Comparison of ENCODE assay signal across 10 cellular contexts in the genomic region with DNA sequence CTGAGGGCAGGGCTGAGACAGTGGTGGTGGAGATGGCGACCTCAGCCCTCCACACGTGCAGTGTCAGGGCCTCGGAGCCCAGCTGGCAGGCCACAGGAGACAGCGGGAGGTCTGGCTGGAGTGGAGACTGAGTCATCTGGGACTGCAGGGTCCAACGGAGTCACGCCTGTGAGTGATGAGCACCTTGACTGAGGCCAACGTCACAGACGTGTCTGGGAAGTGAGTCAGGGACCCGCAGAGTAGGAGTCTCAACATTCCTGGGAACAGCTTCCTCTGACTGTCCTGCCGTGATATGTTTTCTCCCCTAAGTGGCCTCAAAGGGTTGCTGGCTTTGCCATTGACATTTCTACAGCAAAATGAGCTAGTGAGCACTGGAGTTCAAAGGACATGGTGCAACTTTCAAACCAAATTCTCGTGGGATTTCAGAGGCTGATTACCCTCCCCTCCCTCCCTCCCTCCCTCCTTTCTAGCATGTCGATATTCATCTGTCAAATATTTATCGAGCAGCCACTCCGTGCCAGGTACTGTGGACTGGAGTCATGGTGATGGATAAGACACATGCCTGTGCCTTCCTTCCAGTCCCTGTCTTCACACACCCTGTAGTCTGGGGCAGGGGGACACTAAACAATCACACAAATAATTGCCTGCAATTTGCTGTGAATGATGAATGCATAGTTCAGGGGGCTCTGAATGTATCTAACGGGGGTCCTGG. TPM values are rescaled to one million over a fixed set of nuclear protein-coding genes. Genes with fewer than 3 reads are reported as not detected.
DNase-seq lines count a peak whose midpoint lies in the region; ATAC-seq, FAIRE-seq and TF ChIP-seq lines count a peak whose summit lies in the region.
"Had no signal": no experiment of that assay in that cellular context is flagged by ENCODE, and none has a peak within 500 bp of the region (broad histone marks: within the 10 kb centered on the region; RNA-seq: fewer than 3 reads in every experiment).

No MANE protein-coding gene starts in this region.

- peak overlapping the region; percentile 61 for H3K27ac Mint-ChIP-seq in Calu3 (ENCODE audit: unreplicated experiment)
- H3K27ac Mint-ChIP-seq: activated naive CD8-positive, alpha-beta T cell treated with anti-CD3 and anti-CD28 coated beads for 36 hours had no signal

- WGBS in pancreas, 2 donors = 53 to 56% methylated on average over 15 of the region's 15 CpGs

- peak in 3 of 4 donors; percentile 63 to 75 (median 66) for ATAC-seq in pancreas

- peaks cover 10% of the 10 kb centered on the region for H3K27me3 Mint-ChIP-seq in Calu3 (ENCODE audit: unreplicated experiment)

- CTCF ChIA-PET in Calu3 (lab: Charles Lee) = interaction anchor here (0.6 to 1.8 kb wide), 6 partner anchors 13 to 119 kb away, joined by 3 to 5 read pairs (median 3); no protein-coding TSS in a partner anchor

- TF ChIP-seq CTCF in Calu3 (IDR thresholded peaks at IDR 0.05; ENCODE audit: unreplicated experiment) = no peak
- TF ChIP-seq CTCF in epithelial cell of proximal tubule (conservative IDR thresholded peaks at IDR 0.05; ENCODE audit: low read depth, low read length) = no peak
- no peak for TF ChIP-seq CTCF in pancreas (IDR thresholded peaks at IDR 0.05)

- H3K9me3 ChIP-seq in pancreas = no peaks in the 10 kb centered on the region

- peaks cover 10% of the 10 kb centered on the region for H3K36me3 Mint-ChIP-seq in Calu3 (ENCODE audit: insufficient read depth, unreplicated experiment)
- H3K36me3 Mint-ChIP-seq: activated naive CD8-positive, alpha-beta T cell treated with anti-CD3 and anti-CD28 coated beads for 36 hours had no signal

- peak overlapping the region; percentile 42 for H3K4me3 Mint-ChIP-seq in Calu3 (ENCODE audit: low read depth, unreplicated experiment)
- H3K4me3 Mint-ChIP-seq: activated naive CD8-positive, alpha-beta T cell treated with anti-CD3 and anti-CD28 coated beads for 36 hours had no signal

- H3K4me3 ChIP-seq in epithelial cell of proximal tubule (ENCODE audit: low read depth, low read length) = no peak overlapping the region
- no peak overlapping the region for H3K4me3 ChIP-seq in pancreas

- no peak overlapping the region for H3K27ac ChIP-seq in pancreas

- H3K9me3 Mint-ChIP-seq in Calu3 (ENCODE audit: low read depth, unreplicated experiment) = no peaks in the 10 kb centered on the region
- H3K9me3 Mint-ChIP-seq: activated naive CD8-positive, alpha-beta T cell treated with anti-CD3 and anti-CD28 coated beads for 36 hours had no signal

- no TSS peak for BruUV-seq in Calu3 (replicated peaks; lab: Mats Ljungman, UMichigan)

- H3K36me3 ChIP-seq in pancreas = no peaks in the 10 kb centered on the region

- peak; percentile 86 for DNase-seq in Calu3
- DNase-seq in NCI-H460 (ENCODE audit: extremely low read depth, low read depth) = peak; percentile 78
- DNase-seq in epithelial cell of proximal tubule (ENCODE audit: low read depth) = peak; percentile 94
- peak in 3 of 6 donors; percentile 12 to 38 (median 35) for DNase-seq in pancreas
- no peak for DNase-seq in stimulated activated naive CD4-positive, alpha-beta T cell (lab: John Stamatoyannopoulos, UW)
- no peak for DNase-seq in superior temporal gyrus (ENCODE audit: extremely low spot score)
- DNase-seq in Ammon's horn (ENCODE audit: low spot score) = no peak
- no peak for DNase-seq in NCI-H748 (lab: John Stamatoyannopoulos, UW; ENCODE audit: unreplicated experiment)
- DNase-seq: activated naive CD8-positive, alpha-beta T cell treated with anti-CD3 and anti-CD28 coated beads for 36 hours; NCI-H446 treated with DMSO at 0.1 percent for 48 hours had no signal

- intact Hi-C loops in Calu3 (cut with micrococcal nuclease; ENCODE audit: unreplicated experiment) (loop anchor here (1.0 to 5.0 kb wide), 2 partner anchors 45 to 47 kb away; no protein-coding TSS in a partner anchor), pancreas (cut with DNase I) (no loop called here)

- FAIRE-seq in pancreas (lab: Jason Lieb, UNC) = no peak

- no peaks in the 10 kb centered on the region for H3K4me1 ChIP-seq in pancreas

- H3K27me3 ChIP-seq in pancreas = no peaks in the 10 kb centered on the region

- peaks cover 20% of the 10 kb centered on the region for H3K4me1 Mint-ChIP-seq in Calu3 (ENCODE audit: low read depth, unreplicated experiment)
- H3K4me1 Mint-ChIP-seq: activated naive CD8-positive, alpha-beta T cell treated with anti-CD3 and anti-CD28 coated beads for 36 hours had no signal

RNA-seq across cellular contexts. Expression of gene AMOTL2, which starts 53.3 kb away (rescaled TPM):
- total RNA-seq in Calu3 (2022) (140 and 153 TPM in 2 replicates), epithelial cell of proximal tubule (98.7 and 109 TPM in 2 replicates), pancreas (10 to 100 TPM; 25.3 to 35.7 (median 32.4) TPM)
- total RNA-seq in NCI-H460 (2014; rRNA removed; shearing (Covaris generic)) = 38.6 and 42.3 TPM in 2 replicates
- 52.2 and 73.8 TPM in 2 replicates for polyA plus RNA-seq in NCI-H460 (2014; cell fraction: nucleus; rRNA removed)
- 10 to 100 TPM; 11.9 to 17.9 TPM for polyA plus RNA-seq in pancreas
- total RNA-seq: activated naive CD8-positive, alpha-beta T cell treated with anti-CD3 and anti-CD28 coated beads for 36 hours had no signal

RNA-seq across cellular contexts. Expression of gene ANAPC13, which starts 58.2 kb away (rescaled TPM):
- total RNA-seq in Calu3 (2022) (49.2 and 51.3 TPM in 2 replicates), epithelial cell of proximal tubule (52.5 and 80.5 TPM in 2 replicates), pancreas (10 to 100 TPM; 16.5 to 32.3 (median 22.1) TPM)
- 67.6 and 69.1 TPM in 2 replicates for total RNA-seq in NCI-H460 (2014; rRNA removed; shearing (Covaris generic))
- polyA plus RNA-seq in NCI-H460 (2014; cell fraction: nucleus; rRNA removed) = 32.9 and 34.7 TPM in 2 replicates
- polyA plus RNA-seq in pancreas = 10 to 100 TPM; 20.6 to 59.1 TPM

RNA-seq across cellular contexts. Expression of gene CEP63, which starts 58.3 kb away (rescaled TPM):
- total RNA-seq in Calu3 (2022) (37.4 and 37.7 TPM in 2 replicates), epithelial cell of proximal tubule (10.3 and 21.4 TPM in 2 replicates), pancreas (10 to 100 TPM in 3 of 6 donors, 1 to 10 TPM in 3; 8.9 to 17.2 (median 11.0) TPM)
- 19.1 and 20.8 TPM in 2 replicates for total RNA-seq in NCI-H460 (2014; rRNA removed; shearing (Covaris generic))
- 7.2 and 29.8 TPM in 2 replicates for polyA plus RNA-seq in NCI-H460 (2014; cell fraction: nucleus; rRNA removed)
- 10 to 100 TPM; 10.6 to 15.5 TPM for polyA plus RNA-seq in pancreas

Comparison
In these comparisons a context has a peak if more than half of its experiments do, and no peak if none do; other contexts are left out.
1. DNase-seq: peak in Calu3 (single experiment), NCI-H460 (single experiment) and epithelial cell of proximal tubule (single experiment); none in stimulated activated naive CD4-positive, alpha-beta T cell (0 of 6), superior temporal gyrus (single experiment), Ammon's horn (single experiment) and NCI-H748 (single experiment).